In genomic region chr16:4613636-4614570, GRCh38 we compare ENCODE assay signal across 8 cellular contexts. TPM values are rescaled to one million over a fixed set of nuclear protein-coding genes. Genes with fewer than 3 reads are reported as not detected.
DNase-seq lines count a peak whose midpoint lies in the region; ATAC-seq and TF ChIP-seq lines count a peak whose summit lies in the region.

No MANE protein-coding gene starts in this region.

- TF ChIP-seq CTCF in GM12865 (IDR thresholded peaks at IDR 0.05; ENCODE audit: insufficient read depth, low read depth, low read length, missing control alignments) = no peak
- no peak for TF ChIP-seq CTCF in right atrium auricular region (IDR thresholded peaks at IDR 0.05)

- H3K36me3 ChIP-seq in right atrium auricular region = peaks cover 8% of the 10 kb centered on the region
- H3K36me3 ChIP-seq in skeletal muscle tissue (ENCODE audit: control insufficient read depth in 3 of 3, insufficient read depth in 3 of 3, low read length in 3 of 3) = peaks cover 0 to 2% (median 0%) of the 10 kb centered on the region in 3 donors

- H3K4me3 ChIP-seq in GM12865 (ENCODE audit: low read depth, low read length) (peak overlapping the region; percentile 70), right atrium auricular region (peak overlapping the region; percentile 87 to 94), skeletal muscle tissue (ENCODE audit: low read length in 3 of 3) (peak overlapping the region; percentile 82 to 94 (median 85))

- peak overlapping the region; percentile 96 to 97 for H3K27ac ChIP-seq in right atrium auricular region
- H3K27ac ChIP-seq in skeletal muscle tissue (ENCODE audit: low read depth, low read length) = peak overlapping the region; percentile 97

- no peaks in the 10 kb centered on the region for H3K9me3 ChIP-seq in right atrium auricular region
- no peaks in the 10 kb centered on the region for H3K9me3 ChIP-seq in skeletal muscle tissue (ENCODE audit: control insufficient read depth in 3 of 3, low read length in 3 of 3)

- ATAC-seq in HG03139 (IDR thresholded peaks at IDR 0.05; ENCODE audit: unreplicated experiment) = no peak
- no peak for ATAC-seq in HG03025 (IDR thresholded peaks at IDR 0.05; ENCODE audit: low FRiP score, unreplicated experiment)

- peak; percentile 69 for DNase-seq in GM12865 (ENCODE audit: low read depth)
- peak; percentile 35 for DNase-seq in NCI-H2171 (lab: John Stamatoyannopoulos, UW)
- peak; percentile 56 for DNase-seq in activated naive CD4-positive, alpha-beta T cell treated with anti-CD3 and anti-CD28 coated beads, Interleukin-2, amount 50 U/mL, for 16 hours
- no peak for DNase-seq in right atrium auricular region (ENCODE audit: low spot score)
- no peak for DNase-seq in HuH-7 (ENCODE audit: low spot score)

- peak overlapping the region; percentile 83 to 94 (median 83) for H3K9ac ChIP-seq in skeletal muscle tissue (ENCODE audit: low read depth in 1 of 3, low read length in 3 of 3)

- no peaks in the 10 kb centered on the region for H3K27me3 ChIP-seq in right atrium auricular region
- H3K27me3 ChIP-seq in skeletal muscle tissue (ENCODE audit: control insufficient read depth in 3 of 3, insufficient read depth in 3 of 3, low read length in 3 of 3) = no peaks in the 10 kb centered on the region

- peaks cover 0 to 62% of the 10 kb centered on the region in 2 donors for H3K4me1 ChIP-seq in right atrium auricular region
- peaks cover 42 to 54% (median 53%) of the 10 kb centered on the region in 3 donors for H3K4me1 ChIP-seq in skeletal muscle tissue (ENCODE audit: control insufficient read depth in 3 of 3, insufficient read depth in 3 of 3, low read length in 3 of 3)

RNA-seq across cellular contexts. Expression of gene UBALD1, which starts 0.8 kb away (rescaled TPM):
- total RNA-seq in right atrium auricular region (10 to 100 TPM; 10.8 to 12.2 TPM), skeletal muscle tissue (1.0 TPM)

RNA-seq across cellular contexts. Expression of gene MGRN1, which starts 10.7 kb away (rescaled TPM):
- total RNA-seq in right atrium auricular region (10 to 100 TPM; 35.6 to 47.4 TPM), skeletal muscle tissue (16.2 TPM)

RNA-seq across cellular contexts. Expression of gene C16orf96, which starts 57.8 kb away (rescaled TPM):
- total RNA-seq in right atrium auricular region = under 1 TPM in 1 of 2 donors, not detected in 1; 0.24 TPM
- 0.52 TPM for total RNA-seq in skeletal muscle tissue

Comparison
In these comparisons a context has a peak if more than half of its experiments do, and no peak if none do; other contexts are left out.
1. DNase-seq: peak in GM12865 (single experiment), NCI-H2171 (single experiment) and activated naive CD4-positive, alpha-beta T cell treated with anti-CD3 and anti-CD28 coated beads, Interleukin-2, amount 50 U/mL, for 16 hours (single experiment); none in right atrium auricular region (single experiment) and HuH-7 (single experiment).
2. Peak in every context shown above with its lines, with median percentiles within 50 percentile points of each other: H3K4me3 ChIP-seq.